ENCODE assay signal across 16 cellular contexts in genomic region chr11:61413496-61413895, GRCh38. TPM values are rescaled to one million over a fixed set of nuclear protein-coding genes. Genes with fewer than 3 reads are reported as not detected.
DNase-seq lines count a peak whose midpoint lies in the region; TF ChIP-seq lines count a peak whose summit lies in the region.
"Had no signal": no experiment of that assay in that cellular context is flagged by ENCODE, and none has a peak within 500 bp of the region (broad histone marks: within the 10 kb centered on the region; RNA-seq: fewer than 3 reads in every experiment).

No MANE protein-coding gene starts in this region.

- no peak overlapping the region for H3K4me3 Mint-ChIP-seq in activated CD4-positive, alpha-beta memory T cell treated with anti-CD3 and anti-CD28 coated beads, Interleukin-2, amount 10 ng/mL, durations not matched to agents 7 days and 5 days
- H3K4me3 Mint-ChIP-seq: IgD-negative memory B cell had no signal

- no peaks in the 10 kb centered on the region for H3K27me3 Mint-ChIP-seq in activated CD4-positive, alpha-beta memory T cell treated with anti-CD3 and anti-CD28 coated beads, Interleukin-2, amount 10 ng/mL, durations not matched to agents 7 days and 5 days
- H3K27me3 Mint-ChIP-seq: IgD-negative memory B cell had no signal

- POLR2A ChIA-PET in activated CD4-positive, alpha-beta memory T cell treated with anti-CD3 and anti-CD28 coated beads, Interleukin-2, amount 10 ng/mL, durations not matched to agents 7 days and 5 days (lab: Charles Lee), result interaction anchor here (0.8 to 1.6 kb wide), 3 partner anchors 15 to 52 kb away, joined by 3 to 4 read pairs (median 4); partner anchors contain the start of gene TMEM216

- TF ChIP-seq CTCF in fibroblast of mammary gland (conservative IDR thresholded peaks at IDR 0.05; ENCODE audit: control insufficient read depth, insufficient read depth, low read depth, low read length), result no peak

- no peaks in the 10 kb centered on the region for H3K9me3 Mint-ChIP-seq in activated CD4-positive, alpha-beta memory T cell treated with anti-CD3 and anti-CD28 coated beads, Interleukin-2, amount 10 ng/mL, durations not matched to agents 7 days and 5 days
- H3K9me3 Mint-ChIP-seq: IgD-negative memory B cell had no signal

- CTCF ChIA-PET in activated CD4-positive, alpha-beta memory T cell treated with anti-CD3 and anti-CD28 coated beads, Interleukin-2, amount 10 ng/mL, durations not matched to agents 7 days and 5 days (lab: Charles Lee), result no interaction called here

- DNase-seq in AG08395 (ENCODE audit: low spot score) (peak; percentile 31), EL (peak; percentile 18), fibroblast of mammary gland (ENCODE audit: low read depth) (peak; percentile 70), NCI-H1417 treated with DMSO at 0.1 percent for 48 hours (lab: John Stamatoyannopoulos, UW) (no peak), cardiac septum (ENCODE audit: low spot score) (no peak), MV-4-11 (lab: John Stamatoyannopoulos, UW) (no peak), OCI-M2 (lab: John Stamatoyannopoulos, UW; ENCODE audit: unreplicated experiment) (no peak)
- no peak for DNase-seq in activated CD4-positive, alpha-beta memory T cell treated with anti-CD3 and anti-CD28 coated beads, Interleukin-2, amount 10 ng/mL, durations not matched to agents 7 days and 5 days
- DNase-seq: aorta, colonic mucosa, GF-D8, NCI-H1048, Peyer's patch, right cardiac atrium had no signal

- intact Hi-C loops in cardiac septum (cut with DNase I), result no loop called here

- peaks cover 43% of the 10 kb centered on the region for H3K4me1 Mint-ChIP-seq in activated CD4-positive, alpha-beta memory T cell treated with anti-CD3 and anti-CD28 coated beads, Interleukin-2, amount 10 ng/mL, durations not matched to agents 7 days and 5 days

- no peak overlapping the region for H3K4me3 ChIP-seq in fibroblast of mammary gland (ENCODE audit: control insufficient read depth, low read depth, low read length)
- H3K4me3 ChIP-seq: colonic mucosa, Peyer's patch, suprapubic skin had no signal

- peaks cover 79% of the 10 kb centered on the region for H3K36me3 Mint-ChIP-seq in activated CD4-positive, alpha-beta memory T cell treated with anti-CD3 and anti-CD28 coated beads, Interleukin-2, amount 10 ng/mL, durations not matched to agents 7 days and 5 days (ENCODE audit: low read depth)
- H3K36me3 Mint-ChIP-seq: IgD-negative memory B cell had no signal

- H3K27ac Mint-ChIP-seq in activated CD4-positive, alpha-beta memory T cell treated with anti-CD3 and anti-CD28 coated beads, Interleukin-2, amount 10 ng/mL, durations not matched to agents 7 days and 5 days, result peak overlapping the region; percentile 60

RNA-seq across cellular contexts. Expression of gene CPSF7, which starts 16.3 kb away (rescaled TPM):
- 10 to 100 TPM; 89.6 to 90.2 TPM for total RNA-seq in activated CD4-positive, alpha-beta memory T cell treated with anti-CD3 and anti-CD28 coated beads, Interleukin-2, amount 10 ng/mL, durations not matched to agents 7 days and 5 days
- 40.1 TPM for total RNA-seq in cardiac septum

RNA-seq across cellular contexts. Expression of gene SDHAF2, which starts 16.4 kb away (rescaled TPM):
- total RNA-seq in activated CD4-positive, alpha-beta memory T cell treated with anti-CD3 and anti-CD28 coated beads, Interleukin-2, amount 10 ng/mL, durations not matched to agents 7 days and 5 days, result 10 to 100 TPM; 47.3 to 47.5 TPM
- 27.9 TPM for total RNA-seq in cardiac septum

RNA-seq across cellular contexts. Expression of gene TMEM216, which starts 21.1 kb away (rescaled TPM):
- 1 to 10 TPM; 7.6 to 9.3 TPM for total RNA-seq in activated CD4-positive, alpha-beta memory T cell treated with anti-CD3 and anti-CD28 coated beads, Interleukin-2, amount 10 ng/mL, durations not matched to agents 7 days and 5 days
- 6.3 TPM for total RNA-seq in cardiac septum

RNA-seq across cellular contexts. Expression of gene TMEM138, which starts 51.3 kb away (rescaled TPM):
- total RNA-seq in activated CD4-positive, alpha-beta memory T cell treated with anti-CD3 and anti-CD28 coated beads, Interleukin-2, amount 10 ng/mL, durations not matched to agents 7 days and 5 days, result 10 to 100 TPM; 45.5 to 50.0 TPM
- total RNA-seq in cardiac septum, result 17.9 TPM

RNA-seq across cellular contexts. Expression of gene CYB561A3, which starts 51.8 kb away (rescaled TPM):
- total RNA-seq in activated CD4-positive, alpha-beta memory T cell treated with anti-CD3 and anti-CD28 coated beads, Interleukin-2, amount 10 ng/mL, durations not matched to agents 7 days and 5 days, result 10 to 100 TPM; 36.0 to 38.6 TPM
- total RNA-seq in cardiac septum, result 11.2 TPM

Comparison
In these comparisons a context has a peak if more than half of its experiments do, and no peak if none do; other contexts are left out.
1. DNase-seq: peak in AG08395 (single experiment), EL (single experiment) and fibroblast of mammary gland (single experiment); none in activated CD4-positive, alpha-beta memory T cell treated with anti-CD3 and anti-CD28 coated beads, Interleukin-2, amount 10 ng/mL, durations not matched to agents 7 days and 5 days (single experiment), NCI-H1417 treated with DMSO at 0.1 percent for 48 hours (single experiment), cardiac septum (single experiment), MV-4-11 (single experiment) and OCI-M2 (single experiment).